In genomic region chr4:112247021-112247420, GRCh38 we compare ENCODE assay signal across 2 cellular contexts.
TF ChIP-seq lines count a peak whose summit lies in the region.

No MANE protein-coding gene starts in this region.

TF ChIP-seq in HepG2, 621 proteins besides CTCF, POLR2A, EP300 and RAD21:
- TF ChIP-seq MAFF (IDR thresholded peaks at IDR 0.05; ENCODE audit: low read depth, low read length): peak; percentile 99
- peak; percentile 99 to 100 for TF ChIP-seq MAFK (conservative IDR thresholded peaks at IDR 0.05 in 1 of 2, IDR thresholded peaks at IDR 0.05 in 1 of 2; ENCODE audit: low read length in 2 of 2)
- TF ChIP-seq, protein P1, sequence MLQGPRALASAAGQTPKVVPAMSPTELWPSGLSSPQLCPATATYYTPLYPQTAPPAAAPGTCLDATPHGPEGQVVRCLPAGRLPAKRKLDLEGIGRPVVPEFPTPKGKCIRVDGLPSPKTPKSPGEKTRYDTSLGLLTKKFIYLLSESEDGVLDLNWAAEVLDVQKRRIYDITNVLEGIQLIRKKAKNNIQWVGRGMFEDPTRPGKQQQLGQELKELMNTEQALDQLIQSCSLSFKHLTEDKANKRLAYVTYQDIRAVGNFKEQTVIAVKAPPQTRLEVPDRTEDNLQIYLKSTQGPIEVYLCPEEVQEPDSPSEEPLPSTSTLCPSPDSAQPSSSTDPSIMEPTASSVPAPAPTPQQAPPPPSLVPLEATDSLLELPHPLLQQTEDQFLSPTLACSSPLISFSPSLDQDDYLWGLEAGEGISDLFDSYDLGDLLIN (CRISPR knock-in tag; IDR thresholded peaks at IDR 0.05; ENCODE audit: borderline replicate concordance): no peak

TF ChIP-seq in K562, 482 proteins besides CTCF, POLR2A, EP300 and RAD21:
- TF ChIP-seq ZNF764 (CRISPR knock-in tag; IDR thresholded peaks at IDR 0.05; ENCODE audit: low read depth): no peak
- peak; percentile 95 for TF ChIP-seq C11orf30 (IDR thresholded peaks at IDR 0.05; ENCODE audit: low read depth)
- TF ChIP-seq MAFK (IDR thresholded peaks at IDR 0.05; ENCODE audit: low read length): peak; percentile 99
- no peak for TF ChIP-seq CBFB (CRISPR knock-in tag; IDR thresholded peaks at IDR 0.05)
- TF ChIP-seq HES1 (IDR thresholded peaks at IDR 0.05; ENCODE audit: low read depth): no peak
- peak; percentile 99 for TF ChIP-seq MAFF (IDR thresholded peaks at IDR 0.05; ENCODE audit: low read length)
- peak; percentile 93 for TF ChIP-seq MAFG (tag; conservative IDR thresholded peaks at IDR 0.05)
- peak; percentile 97 for TF ChIP-seq ZNF316 (IDR thresholded peaks at IDR 0.05)
- no peak for TF ChIP-seq CTBP1 (IDR thresholded peaks at IDR 0.05; ENCODE audit: borderline replicate concordance)
TF ChIP-seq in K562: peak in this region for 5.
